Comparison of ENCODE assay signal across 29 cellular contexts in the genomic region with DNA sequence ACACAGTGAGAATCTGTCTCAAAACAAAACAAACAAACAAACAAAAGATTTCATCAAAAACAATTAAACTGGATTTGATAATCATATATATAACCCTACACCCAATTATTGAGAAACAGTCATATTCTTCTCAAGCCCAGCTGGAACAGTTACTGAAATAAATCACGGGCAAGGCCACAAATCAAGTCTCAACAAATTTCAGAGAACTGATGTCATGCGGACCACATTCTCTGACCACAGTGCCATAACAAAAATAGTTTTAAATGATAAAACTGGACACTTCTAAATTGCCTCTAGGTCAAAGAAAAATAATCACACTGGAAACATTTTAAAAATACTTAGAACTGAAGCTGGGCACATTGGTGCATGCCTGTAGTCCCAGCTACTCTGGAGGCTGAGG. TPM values are rescaled to one million over a fixed set of nuclear protein-coding genes. Genes with fewer than 3 reads are reported as not detected.
A peak's percentile ranks its signal among the peaks of the same experiment; 100 is the strongest.
DNase-seq lines count a peak whose midpoint lies in the region; ATAC-seq, FAIRE-seq and TF ChIP-seq lines count a peak whose summit lies in the region.
"Had no signal": no experiment of that assay in that cellular context is flagged by ENCODE, and none has a peak within 500 bp of the region (broad histone marks: within the 10 kb centered on the region; RNA-seq: fewer than 3 reads in every experiment).

No MANE protein-coding gene starts in this region.

- TF ChIP-seq CTCF in GM12865 (IDR thresholded peaks at IDR 0.05; ENCODE audit: insufficient read depth, low read depth, low read length, missing control alignments) (no peak), chondrocyte (IDR thresholded peaks at IDR 0.05) (no peak)

- no peak for ATAC-seq in GM18907 (IDR thresholded peaks at IDR 0.05; ENCODE audit: unreplicated experiment)

- H3K4me3 Mint-ChIP-seq in chondrocyte (ENCODE audit: unreplicated experiment) = no peak overlapping the region
- H3K4me3 Mint-ChIP-seq: CD14-positive monocyte; CD4-positive, alpha-beta memory T cell; CD4-positive, CD25-positive, alpha-beta regulatory T cell; CD8-positive, alpha-beta memory T cell had no signal

- peaks cover 8% of the 10 kb centered on the region for H3K27me3 Mint-ChIP-seq in chondrocyte (ENCODE audit: low read depth)
- H3K27me3 Mint-ChIP-seq: CD4-positive, alpha-beta memory T cell; CD8-positive, alpha-beta memory T cell had no signal

- H3K4me1 Mint-ChIP-seq in chondrocyte (ENCODE audit: low read depth) = peaks cover 4% of the 10 kb centered on the region

- peak; percentile 23 for FAIRE-seq in GM12891 (lab: Jason Lieb, UNC)
- FAIRE-seq: A204.1 had no signal

- no peak overlapping the region for H3K4me3 ChIP-seq in GM12865 (ENCODE audit: low read depth, low read length)
- H3K4me3 ChIP-seq: BLaER1 had no signal

- H3K27ac Mint-ChIP-seq in chondrocyte (ENCODE audit: unreplicated experiment) = peak overlapping the region; percentile 2
- H3K27ac Mint-ChIP-seq: CD14-positive monocyte; CD4-positive, alpha-beta memory T cell; CD4-positive, CD25-positive, alpha-beta regulatory T cell had no signal

- H3K36me3 Mint-ChIP-seq in chondrocyte (ENCODE audit: low read depth) = peaks cover 3% of the 10 kb centered on the region
- H3K36me3 Mint-ChIP-seq: CD14-positive monocyte; CD4-positive, alpha-beta memory T cell; CD8-positive, alpha-beta memory T cell had no signal

- no peak for TF ChIP-seq POLR2A in GM12891 (IDR thresholded peaks at IDR 0.05; ENCODE audit: low read depth, low read length)

- peak; percentile 75 for DNase-seq in GM12865 (ENCODE audit: low read depth)
- DNase-seq in GM12891 (ENCODE audit: insufficient read length, low spot score) = no peak
- peak; percentile 20 for DNase-seq in astrocyte of the hippocampus (ENCODE audit: low read depth, low spot score)
- DNase-seq in chondrocyte (ENCODE audit: low spot score) = no peak
- no peak for DNase-seq in NCI-H2029 treated with DMSO at 0.1 percent for 48 hours (lab: John Stamatoyannopoulos, UW)
- DNase-seq in iPS-NIHi7 (ENCODE audit: extremely low spot score) = no peak
- no peak for DNase-seq in activated CD4-positive, alpha-beta T cell treated with anti-CD3 and anti-CD28 coated beads, Interleukin-2, amount 50 U/mL, for 1 hour
- DNase-seq: 8988T; ACHN; BE2C; C1 segment of cervical spinal cord; CD4-positive, alpha-beta memory T cell; CD4-positive, CD25-positive, alpha-beta regulatory T cell; CD8-positive, alpha-beta memory T cell; COR-L47; DMS 273 treated with DMSO at 0.1 percent for 48 hours; DMS153; DMS53; DMS79; DND-41; EL; GDM1 had no signal

- H3K9me3 Mint-ChIP-seq in chondrocyte (ENCODE audit: low read depth) = peaks cover 15% of the 10 kb centered on the region

TF ChIP-seq in GM12891, 5 proteins besides CTCF, POLR2A, EP300 and RAD21:
- no peak for TF ChIP-seq POLR2AphosphoS5 (IDR thresholded peaks at IDR 0.05; ENCODE audit: low read depth, low read length)
- TF ChIP-seq SPI1 (IDR thresholded peaks at IDR 0.05; ENCODE audit: low read depth, low read length) = no peak
- TF ChIP-seq PAX5 (IDR thresholded peaks at IDR 0.05; ENCODE audit: insufficient read depth, low read length, severe bottlenecking) = no peak
- no peak for TF ChIP-seq TAF1 (IDR thresholded peaks at IDR 0.05; ENCODE audit: low read depth, low read length)
- no peak for TF ChIP-seq POU2F2 (IDR thresholded peaks at IDR 0.05; ENCODE audit: low read depth, low read length)

RNA-seq across cellular contexts. Expression of gene PIK3R5, which starts 15.9 kb away (rescaled TPM):
- 41.2 TPM for polyA plus RNA-seq in GM12891 (2012; ENCODE audit: low read depth, missing spikeins)
- 0.08 TPM in 1 of 3 replicates, not detected in the others for total RNA-seq in chondrocyte
- total RNA-seq: Daoy had no signal
- polyA plus RNA-seq: AG04450 had no signal

RNA-seq across cellular contexts. Expression of gene NTN1, which starts 39.9 kb away (rescaled TPM):
- polyA plus RNA-seq in GM12891 (2012; ENCODE audit: low read depth, missing spikeins) = 1.1 TPM
- total RNA-seq in chondrocyte = 3.3 to 4.3 TPM (median 4.0 TPM) in 3 replicates
- total RNA-seq: CD4-positive, alpha-beta memory T cell; CD4-positive, CD25-positive, alpha-beta regulatory T cell; G401 had no signal
- polyA plus RNA-seq: CD8-positive, alpha-beta memory T cell had no signal

Comparison
In these comparisons a context has a peak if more than half of its experiments do, and no peak if none do; other contexts are left out.
1. DNase-seq: peak in GM12865 (single experiment) and astrocyte of the hippocampus (single experiment); none in GM12891 (single experiment), chondrocyte (single experiment), NCI-H2029 treated with DMSO at 0.1 percent for 48 hours (single experiment), iPS-NIHi7 (single experiment) and activated CD4-positive, alpha-beta T cell treated with anti-CD3 and anti-CD28 coated beads, Interleukin-2, amount 50 U/mL, for 1 hour (single experiment).